Comparison of ENCODE assay signal across 1 cellular context in genomic region chr3:128470134-128470915, GRCh38.
TF ChIP-seq lines count a peak whose summit lies in the region.

No MANE protein-coding gene starts in this region.

TF ChIP-seq in SK-N-SH, 30 proteins besides CTCF, POLR2A, EP300 and RAD21 (continued from another document):
- TF ChIP-seq IRF3 (IDR thresholded peaks at IDR 0.05; ENCODE audit: low read depth, low read length), result no peak
- no peak for TF ChIP-seq REST (IDR thresholded peaks at IDR 0.05; ENCODE audit: low read depth, low read length)
- TF ChIP-seq FOXM1 (IDR thresholded peaks at IDR 0.05; ENCODE audit: low read depth), result no peak
